ENCODE assay signal across 26 cellular contexts in the genomic region with DNA sequence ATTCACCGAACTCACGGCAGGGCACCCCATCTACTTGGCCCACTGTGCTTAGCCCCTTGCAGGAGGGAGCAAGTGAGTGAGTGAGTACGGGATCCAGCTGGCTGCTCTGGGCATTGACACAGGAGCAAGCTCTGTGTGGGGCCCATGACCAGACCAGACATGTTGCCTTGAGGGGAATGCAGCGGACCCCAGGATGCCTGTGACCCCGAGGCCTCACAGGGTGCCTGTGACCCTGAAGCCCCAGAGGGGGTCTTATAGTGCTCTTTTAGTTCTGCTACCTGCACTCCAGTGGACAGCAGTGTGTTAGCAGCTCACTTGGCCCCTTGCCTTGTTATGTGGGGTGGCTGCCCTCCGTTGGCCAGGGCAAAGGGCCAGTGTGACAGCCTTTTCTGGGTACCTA.
"Had no signal": no experiment of that assay in that cellular context is flagged by ENCODE, and none has a peak within 500 bp of the region (broad histone marks: within the 10 kb centered on the region; RNA-seq: fewer than 3 reads in every experiment).

No MANE protein-coding gene starts in this region.

- ATAC-seq: activated naive CD4-positive, alpha-beta T cell treated with anti-CD3 and anti-CD28 coated beads, Interleukin-2, amount 50 U/mL, for 72 hours; esophagus mucosa; WTC11 had no signal

- H3K4me3 Mint-ChIP-seq: activated CD4-positive, alpha-beta memory T cell treated with anti-CD3 and anti-CD28 coated beads, Interleukin-2, amount 10 ng/mL, durations not matched to agents 7 days and 5 days; activated CD4-positive, alpha-beta T cell treated with anti-CD3 and anti-CD28 coated beads, Interleukin-2, amount 10 ng/mL, durations not matched to agents 7 days and 5 days; activated naive CD4-positive, alpha-beta T cell treated with anti-CD3 and anti-CD28 coated beads, Interleukin-2, amount 10 ng/mL, durations not matched to agents 7 days and 5 days; activated naive CD8-positive, alpha-beta T cell treated with anti-CD3 and anti-CD28 coated beads, Interleukin-2, amount 10 ng/mL, durations not matched to agents 7 days and 5 days; activated T-helper 1 cell treated with anti-CD3 and anti-CD28 coated beads, Interleukin-12 subunit alpha, Interleukin-12 subunit beta, Interleukin-2, Interleukin-4 antibody, amounts not matched to agents 30 ng/mL and 10 ng/mL and 1 ng/mL, durations not matched to agents 14 hours and 24 hours and 36 hours; brain; WTC11 had no signal

- H3K36me3 ChIP-seq: ascending aorta, breast epithelium, cardiac muscle cell, colonic mucosa had no signal

- H3K9me3 Mint-ChIP-seq: activated CD4-positive, alpha-beta memory T cell treated with anti-CD3 and anti-CD28 coated beads, Interleukin-2, amount 10 ng/mL, durations not matched to agents 7 days and 5 days; activated CD4-positive, alpha-beta T cell treated with anti-CD3 and anti-CD28 coated beads, Interleukin-2, amount 10 ng/mL, durations not matched to agents 7 days and 5 days; activated naive CD4-positive, alpha-beta T cell treated with anti-CD3 and anti-CD28 coated beads, Interleukin-2, amount 10 ng/mL, durations not matched to agents 7 days and 5 days; activated naive CD4-positive, alpha-beta T cell treated with anti-CD3 and anti-CD28 coated beads, Interleukin-2, amount 50 U/mL, for 72 hours; activated naive CD8-positive, alpha-beta T cell treated with anti-CD3 and anti-CD28 coated beads, Interleukin-2, amount 10 ng/mL, durations not matched to agents 7 days and 5 days; activated T-helper 1 cell treated with anti-CD3 and anti-CD28 coated beads, Interleukin-12 subunit alpha, Interleukin-12 subunit beta, Interleukin-2, Interleukin-4 antibody, amounts not matched to agents 30 ng/mL and 10 ng/mL and 1 ng/mL, durations not matched to agents 14 hours and 24 hours and 36 hours; activated T-helper 2 cell treated with anti-CD3 and anti-CD28 coated beads, Interferon-gamma antibody, Interleukin-2, Interleukin-4, amounts not matched to agents 10 μg/mL and 5 μg/mL and 100 μg/mL, durations not matched to agents 14 hours and 24 hours and 36 hours had no signal

- H3K27ac ChIP-seq: ascending aorta, breast epithelium, cardiac muscle cell, colonic mucosa had no signal

- H3K9me3 ChIP-seq: breast epithelium, colonic mucosa had no signal

- H3K27me3 Mint-ChIP-seq: activated CD4-positive, alpha-beta memory T cell treated with anti-CD3 and anti-CD28 coated beads, Interleukin-2, amount 10 ng/mL, durations not matched to agents 7 days and 5 days; activated CD4-positive, alpha-beta T cell treated with anti-CD3 and anti-CD28 coated beads, Interleukin-2, amount 10 ng/mL, durations not matched to agents 7 days and 5 days; activated naive CD4-positive, alpha-beta T cell treated with anti-CD3 and anti-CD28 coated beads, Interleukin-2, amount 10 ng/mL, durations not matched to agents 7 days and 5 days; activated naive CD8-positive, alpha-beta T cell treated with anti-CD3 and anti-CD28 coated beads, Interleukin-2, amount 10 ng/mL, durations not matched to agents 7 days and 5 days had no signal

- H3K27me3 ChIP-seq: ascending aorta, breast epithelium, cardiac muscle cell, colonic mucosa had no signal

- DNase-seq: activated CD4-positive, alpha-beta memory T cell treated with anti-CD3 and anti-CD28 coated beads, Interleukin-2, amount 10 ng/mL, durations not matched to agents 7 days and 5 days; activated CD4-positive, alpha-beta T cell treated with anti-CD3 and anti-CD28 coated beads for 1 hour; activated CD4-positive, alpha-beta T cell treated with anti-CD3 and anti-CD28 coated beads for 4 hours; activated CD4-positive, alpha-beta T cell treated with anti-CD3 and anti-CD28 coated beads, Interleukin-2, amount 10 ng/mL, durations not matched to agents 7 days and 5 days; activated CD4-positive, alpha-beta T cell treated with anti-CD3 and anti-CD28 coated beads, Interleukin-2, amount 50 U/mL, for 4 hours; activated CD8-positive, alpha-beta memory T cell treated with anti-CD3 and anti-CD28 coated beads for 24 hours; activated effector memory CD4-positive, alpha-beta T cell treated with anti-CD3 and anti-CD28 coated beads, Interleukin-2, amount 50 U/mL, for 16 hours; activated naive CD4-positive, alpha-beta T cell treated with anti-CD3 and anti-CD28 coated beads, Interleukin-2, amount 10 ng/mL, durations not matched to agents 7 days and 5 days; activated naive CD8-positive, alpha-beta T cell treated with anti-CD3 and anti-CD28 coated beads, Interleukin-2, amount 10 ng/mL, durations not matched to agents 7 days and 5 days; activated T-cell treated with anti-CD3 and anti-CD28 coated beads, Interleukin-2, amount 50 U/mL, for 48 hours; amniotic stem cell; central memory CD4-positive, alpha-beta T cell; cerebellar nuclear complex; colonic mucosa; effector CD8-positive, alpha-beta T cell; foreskin fibroblast; T-helper 2 cell had no signal

- H3K4me1 Mint-ChIP-seq: activated CD4-positive, alpha-beta memory T cell treated with anti-CD3 and anti-CD28 coated beads, Interleukin-2, amount 10 ng/mL, durations not matched to agents 7 days and 5 days; activated CD4-positive, alpha-beta T cell treated with anti-CD3 and anti-CD28 coated beads, Interleukin-2, amount 10 ng/mL, durations not matched to agents 7 days and 5 days; activated naive CD4-positive, alpha-beta T cell treated with anti-CD3 and anti-CD28 coated beads, Interleukin-2, amount 10 ng/mL, durations not matched to agents 7 days and 5 days; activated naive CD8-positive, alpha-beta T cell treated with anti-CD3 and anti-CD28 coated beads, Interleukin-2, amount 10 ng/mL, durations not matched to agents 7 days and 5 days; brain; WTC11 had no signal

- H3K36me3 Mint-ChIP-seq: activated naive CD4-positive, alpha-beta T cell treated with anti-CD3 and anti-CD28 coated beads, Interleukin-2, amount 10 ng/mL, durations not matched to agents 7 days and 5 days; activated naive CD4-positive, alpha-beta T cell treated with anti-CD3 and anti-CD28 coated beads, Interleukin-2, amount 50 U/mL, for 72 hours; activated naive CD8-positive, alpha-beta T cell treated with anti-CD3 and anti-CD28 coated beads, Interleukin-2, amount 10 ng/mL, durations not matched to agents 7 days and 5 days; brain; WTC11 had no signal

- H3K4me1 ChIP-seq: ascending aorta, breast epithelium, colonic mucosa had no signal

- H3K4me3 ChIP-seq: ascending aorta, breast epithelium, cardiac muscle cell, colonic mucosa had no signal

- H3K27ac Mint-ChIP-seq: activated CD4-positive, alpha-beta memory T cell treated with anti-CD3 and anti-CD28 coated beads, Interleukin-2, amount 10 ng/mL, durations not matched to agents 7 days and 5 days; activated CD4-positive, alpha-beta T cell treated with anti-CD3 and anti-CD28 coated beads, Interleukin-2, amount 10 ng/mL, durations not matched to agents 7 days and 5 days; activated naive CD4-positive, alpha-beta T cell treated with anti-CD3 and anti-CD28 coated beads, Interleukin-2, amount 10 ng/mL, durations not matched to agents 7 days and 5 days; activated naive CD4-positive, alpha-beta T cell treated with anti-CD3 and anti-CD28 coated beads, Interleukin-2, amount 50 U/mL, for 72 hours; activated naive CD8-positive, alpha-beta T cell treated with anti-CD3 and anti-CD28 coated beads, Interleukin-2, amount 10 ng/mL, durations not matched to agents 7 days and 5 days; activated T-helper 1 cell treated with anti-CD3 and anti-CD28 coated beads, Interleukin-12 subunit alpha, Interleukin-12 subunit beta, Interleukin-2, Interleukin-4 antibody, amounts not matched to agents 30 ng/mL and 10 ng/mL and 1 ng/mL, durations not matched to agents 14 hours and 24 hours and 36 hours; activated T-helper 2 cell treated with anti-CD3 and anti-CD28 coated beads, Interferon-gamma antibody, Interleukin-2, Interleukin-4, amounts not matched to agents 10 μg/mL and 5 μg/mL and 100 μg/mL, durations not matched to agents 14 hours and 24 hours and 36 hours; brain; WTC11 had no signal
